In the genomic region with DNA sequence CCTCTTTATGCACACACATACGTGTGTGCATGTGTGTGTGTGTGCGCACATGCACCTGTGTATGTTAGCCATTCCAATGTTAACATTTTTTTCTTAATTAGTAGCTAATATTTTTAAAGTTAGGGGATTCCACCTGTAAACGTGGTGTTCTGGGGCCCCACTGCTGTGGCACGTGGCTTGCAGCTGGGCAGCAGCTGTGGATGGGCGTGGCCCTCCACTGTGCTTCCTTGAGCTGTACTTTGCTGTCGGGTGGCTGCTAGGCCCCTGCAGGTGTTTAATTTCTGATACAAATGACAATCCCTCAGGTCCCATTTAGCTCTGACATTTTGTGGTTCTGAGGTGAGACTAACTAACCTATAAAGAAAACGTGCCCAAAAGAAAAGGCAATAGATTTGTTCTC, we compare ENCODE assay signal across 22 cellular contexts. TPM values are rescaled to one million over a fixed set of nuclear protein-coding genes. Genes with fewer than 3 reads are reported as not detected.
"Had no signal": no experiment of that assay in that cellular context is flagged by ENCODE, and none has a peak within 500 bp of the region (broad histone marks: within the 10 kb centered on the region; RNA-seq: fewer than 3 reads in every experiment).

No MANE protein-coding gene starts in this region.

- ATAC-seq: esophagus mucosa; gastrocnemius medialis; heart right ventricle; left lobe of liver; naive thymus-derived CD8-positive, alpha-beta T cell; stimulated activated naive CD8-positive, alpha-beta T cell treated with anti-CD3 and anti-CD28 coated beads, Interleukin-15, Interleukin-2, amounts not matched to agents 100 U/mL and 50 U/mL, for 24 hours; upper lobe of right lung had no signal

- H3K4me1 ChIP-seq: gastrocnemius medialis, heart right ventricle, sigmoid colon, tibial artery, upper lobe of right lung, vagina had no signal

- H3K27ac ChIP-seq: gastrocnemius medialis, heart right ventricle, sigmoid colon, skin epidermis, tibial artery, upper lobe of right lung, vagina had no signal

- H3K27me3 ChIP-seq: gastrocnemius medialis, upper lobe of right lung, vagina had no signal

- H3K36me3 ChIP-seq: gastrocnemius medialis, heart right ventricle, sigmoid colon, tibial artery, upper lobe of right lung, vagina had no signal

- H3K9me3 ChIP-seq: gastrocnemius medialis, vagina had no signal

- H3K4me3 ChIP-seq: gastrocnemius medialis, heart right ventricle, sigmoid colon, skin epidermis, tibial artery, upper lobe of right lung, vagina had no signal

- DNase-seq: effector memory CD4-positive, alpha-beta T cell; gastrocnemius medialis; heart right ventricle; hypothalamus; kidney glomerular epithelial cell; mammary epithelial cell; naive thymus-derived CD8-positive, alpha-beta T cell; posterior cingulate gyrus; sigmoid colon; stimulated activated CD4-positive, alpha-beta T cell treated with anti-CD3 and anti-CD28 coated beads, Interleukin-2, amount 100 ng/mL, for 48 hours; stimulated activated naive CD8-positive, alpha-beta T cell treated with anti-CD3 and anti-CD28 coated beads, Interleukin-15, Interleukin-2, amounts not matched to agents 100 U/mL and 50 U/mL, for 24 hours; tibial artery; upper lobe of right lung had no signal

RNA-seq across cellular contexts. Expression of a gene that starts 58.9 kb away (rescaled TPM):
- total RNA-seq: fibroblast of lung, gastrocnemius medialis, left lobe of liver, mesenteric fat pad, neural crest cell, osteocyte, pulmonary artery endothelial cell, sigmoid colon, upper lobe of right lung had no signal
